13 cellular contexts compared by ENCODE assay signal in the genomic region with DNA sequence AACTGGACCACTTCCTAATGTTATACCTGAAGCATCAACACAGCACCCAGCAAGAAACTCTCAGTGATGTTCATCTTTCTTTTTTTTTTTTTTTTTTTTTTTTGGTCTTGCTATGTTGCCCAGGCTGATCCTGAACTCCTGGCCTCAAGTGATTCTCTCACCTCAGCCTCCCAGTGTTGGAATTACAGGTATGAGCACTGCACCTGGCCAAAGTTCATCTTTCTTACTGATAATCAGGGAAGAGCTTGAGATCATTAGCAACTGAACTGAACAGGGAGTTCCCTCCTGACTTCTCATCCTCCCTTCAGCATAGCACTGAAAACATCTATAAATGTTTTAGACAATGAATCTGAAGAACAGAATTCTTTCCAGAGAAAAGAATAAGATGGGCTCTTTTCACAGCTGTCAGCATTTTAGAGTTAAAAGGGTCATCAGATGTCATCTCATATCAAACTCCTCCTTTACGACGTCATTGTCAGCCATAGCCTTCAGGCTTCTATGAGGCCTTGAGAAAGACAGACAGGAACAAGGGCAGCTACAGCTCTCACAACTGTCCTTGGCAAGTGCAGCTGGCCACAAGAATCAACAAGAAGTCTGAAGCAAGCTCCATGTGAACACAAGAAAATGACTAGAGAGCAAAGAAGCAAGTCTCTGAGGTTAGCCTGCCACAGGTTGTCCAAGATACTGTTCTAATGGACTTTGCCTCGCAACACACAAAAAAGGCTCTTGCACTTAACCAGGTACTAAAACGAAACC. TPM values are rescaled to one million over a fixed set of nuclear protein-coding genes. Genes with fewer than 3 reads are reported as not detected.
DNase-seq lines count a peak whose midpoint lies in the region; ATAC-seq, FAIRE-seq and TF ChIP-seq lines count a peak whose summit lies in the region.
"Had no signal": no experiment of that assay in that cellular context is flagged by ENCODE, and none has a peak within 500 bp of the region (broad histone marks: within the 10 kb centered on the region; RNA-seq: fewer than 3 reads in every experiment).

No MANE protein-coding gene starts in this region.

- H4K91ac ChIP-seq in trophoblast cell (ENCODE audit: low read depth, low read length): no peak overlapping the region

- TF ChIP-seq POLR2A in A549 (IDR thresholded peaks at IDR 0.05; ENCODE audit: low read length): no peak
- TF ChIP-seq POLR2A in Peyer's patch (IDR thresholded peaks at IDR 0.05): peak in 1 of 2 donors; percentile 31
- no peak for TF ChIP-seq POLR2A in upper lobe of left lung (IDR thresholded peaks at IDR 0.05)

- TF ChIP-seq CTCF in A549 (IDR thresholded peaks at IDR 0.05) (no peak), Peyer's patch (IDR thresholded peaks at IDR 0.05) (no peak), upper lobe of left lung (IDR thresholded peaks at IDR 0.05) (no peak)

- H2BK120ac ChIP-seq in trophoblast cell (ENCODE audit: insufficient read depth, low read length, poor library complexity): no peak overlapping the region

- H4K8ac ChIP-seq in trophoblast cell (ENCODE audit: low read depth, low read length): no peak overlapping the region

- no peak overlapping the region for H3K27ac ChIP-seq in A549
- H3K27ac ChIP-seq in Peyer's patch: peak overlapping the region in 3 of 4 donors; percentile 66 to 95 (median 84)
- no peak overlapping the region for H3K27ac ChIP-seq in trophoblast cell (ENCODE audit: low read depth, low read length)
- peak overlapping the region in 2 of 4 donors; percentile 40 to 45 for H3K27ac ChIP-seq in upper lobe of left lung
- H3K27ac ChIP-seq: BLaER1 had no signal

- H3K79me2 ChIP-seq in trophoblast cell (ENCODE audit: control insufficient read depth, insufficient read depth, low read length, poor library complexity): no peaks in the 10 kb centered on the region

- no peaks in the 10 kb centered on the region for H3K27me3 ChIP-seq in Peyer's patch
- no peaks in the 10 kb centered on the region for H3K27me3 ChIP-seq in trophoblast cell (ENCODE audit: insufficient read depth, low read length)
- H3K27me3 ChIP-seq in upper lobe of left lung: no peaks in the 10 kb centered on the region
- H3K27me3 ChIP-seq: BLaER1 had no signal

- ATAC-seq in A549 (no peak), HG03469 (IDR thresholded peaks at IDR 0.05; ENCODE audit: unreplicated experiment) (no peak), upper lobe of left lung (ENCODE audit: low FRiP score in 2 of 2) (no peak), HG03571 (IDR thresholded peaks at IDR 0.05; ENCODE audit: unreplicated experiment) (no peak)

- no peak for TF ChIP-seq EP300 in A549 (IDR thresholded peaks at IDR 0.05)
- TF ChIP-seq EP300 in upper lobe of left lung (IDR thresholded peaks at IDR 0.05): no peak

- H2BK5ac ChIP-seq in trophoblast cell (ENCODE audit: low read depth, low read length, poor library complexity): no peak overlapping the region

- H3K9me3 ChIP-seq in A549: no peaks in the 10 kb centered on the region
- no peaks in the 10 kb centered on the region for H3K9me3 ChIP-seq in Peyer's patch
- H3K9me3 ChIP-seq in trophoblast cell (ENCODE audit: insufficient read depth, low read depth, low read length): no peaks in the 10 kb centered on the region
- no peaks in the 10 kb centered on the region for H3K9me3 ChIP-seq in upper lobe of left lung
- H3K9me3 ChIP-seq: HAP-1 had no signal

- POLR2A ChIA-PET in A549 (lab: Yijun Ruan, JAX): no interaction called here

- no peak overlapping the region for H2BK12ac ChIP-seq in trophoblast cell (ENCODE audit: low read length)

- H2AFZ ChIP-seq in trophoblast cell (ENCODE audit: insufficient read depth, low read length, poor library complexity): no peak overlapping the region

- H3K4me1 ChIP-seq in A549: peaks cover 30% of the 10 kb centered on the region
- H3K4me1 ChIP-seq in Peyer's patch: peaks cover 0 to 31% (median 7%) of the 10 kb centered on the region in 4 donors
- peaks cover 3 to 5% of the 10 kb centered on the region in 2 experiments for H3K4me1 ChIP-seq in trophoblast cell (ENCODE audit: control insufficient read depth in 1 of 2, insufficient read depth in 2 of 2, low read length in 2 of 2)
- H3K4me1 ChIP-seq in upper lobe of left lung: peaks cover 5 to 17% (median 12%) of the 10 kb centered on the region in 4 donors
- H3K4me1 ChIP-seq: HAP-1 had no signal

- H3K14ac ChIP-seq in trophoblast cell (ENCODE audit: low read length): no peak overlapping the region

- H3K4me3 ChIP-seq in A549 (no peak overlapping the region), Peyer's patch (peak overlapping the region in 1 of 4 donors; percentile 32), trophoblast cell (ENCODE audit: low read depth, low read length) (no peak overlapping the region), upper lobe of left lung (no peak overlapping the region)
- H3K4me3 ChIP-seq: BLaER1, HAP-1 had no signal

- H3K9ac ChIP-seq in trophoblast cell (ENCODE audit: low read length): no peak overlapping the region
- H3K9ac ChIP-seq: BLaER1 had no signal

- H4K12ac ChIP-seq in trophoblast cell (ENCODE audit: low read depth, low read length): no peak overlapping the region

- DNase-seq in A549 (ENCODE audit: low read depth in 1 of 2, low spot score in 1 of 2): no peak
- DNase-seq in Peyer's patch: peak in 1 of 3 donors; percentile 74
- peak; percentile 32 for DNase-seq in fibroblast of peridontal ligament (ENCODE audit: extremely low read depth)
- DNase-seq in trophoblast cell: peak; percentile 50 to 72
- DNase-seq in HuH-7.5 (ENCODE audit: low spot score): no peak
- DNase-seq in upper lobe of left lung: no peak
- DNase-seq: activated CD8-positive, alpha-beta memory T cell treated with anti-CD3 and anti-CD28 coated beads, Interleukin-2, amount 50 U/mL, for 4 hours; NCI-H1417 had no signal

- WGBS in A549 (ENCODE audit: missing lambda C conversion rate): 78% methylated on average over 4 of the region's 4 CpGs
- WGBS in trophoblast cell (ENCODE audit: extremely low coverage, insufficient coverage, insufficient read length): no CpG with 5 or more reads among the region's 4 CpGs
- WGBS in upper lobe of left lung, 2 donors: 92 to 94% methylated on average over 4 of the region's 4 CpGs

- no peak for FAIRE-seq in A549 (lab: Jason Lieb, UNC)
- FAIRE-seq: TTC549 had no signal

- H3K36me3 ChIP-seq in Peyer's patch (peaks cover 0 to 21% (median 0%) of the 10 kb centered on the region in 3 donors), trophoblast cell (ENCODE audit: control insufficient read depth in 1 of 2, insufficient read depth in 2 of 2, low read length in 2 of 2) (peaks cover 8% of the 10 kb centered on the region in 2 experiments), upper lobe of left lung (peaks cover 0 to 34% (median 14%) of the 10 kb centered on the region in 4 donors)

- H3K18ac ChIP-seq in trophoblast cell (ENCODE audit: low read length): no peak overlapping the region

- H3K79me1 ChIP-seq in trophoblast cell (ENCODE audit: low read length): no peaks in the 10 kb centered on the region

- TF ChIP-seq RAD21 in A549 (conservative IDR thresholded peaks at IDR 0.05 in 1 of 2, IDR thresholded peaks at IDR 0.05 in 1 of 2): no peak

- no peak overlapping the region for H3K23ac ChIP-seq in trophoblast cell (ENCODE audit: low read length)

- H3K4me2 ChIP-seq in A549 (peak overlapping the region; percentile 82; the same call in 1 of the 3 replicates), trophoblast cell (ENCODE audit: low read length) (no peak overlapping the region)
- H3K4me2 ChIP-seq: BLaER1 had no signal

- H2AK5ac ChIP-seq in trophoblast cell (ENCODE audit: low read length): no peak overlapping the region

- H3K4ac ChIP-seq in trophoblast cell (ENCODE audit: low read depth, low read length): no peak overlapping the region

- CTCF ChIA-PET in A549 (lab: Yijun Ruan, JAX): no interaction called here

TF ChIP-seq in A549, 52 proteins besides CTCF, POLR2A, EP300 and RAD21:
- TF ChIP-seq RNF2 (IDR thresholded peaks at IDR 0.05; ENCODE audit: borderline replicate concordance, low read depth) (no peak), MAFK (IDR thresholded peaks at IDR 0.05; ENCODE audit: partially characterized antibody) (peak; percentile 66)

RNA-seq across cellular contexts. Expression of a gene that starts 33.8 kb away (rescaled TPM):
- polyA plus RNA-seq in A549 (2011; rRNA removed) (12.9 and 27.2 TPM in 2 replicates), A549 (2017; fragmentation: RNase III; extraction: RNeasy Plus Mini Kit Qiagen cat#74134 plus additional on column Dnase treatment) (21.9 to 25.9 TPM (median 24.8 TPM) in 3 replicates)
- polyA plus RNA-seq in A549 (2012; cell fraction: cytosol; rRNA removed): 18.4 and 25.7 TPM in 2 replicates
- polyA plus RNA-seq in A549 (2012; cell fraction: nucleus; rRNA removed): 61.7 and 69.0 TPM in 2 replicates
- 51.9 and 56.4 TPM in 2 replicates for polyA minus RNA-seq in A549 (2011; rRNA and poly(A)+ RNA removed)
- total RNA-seq in Peyer's patch (100 to 1,000 TPM; 111 to 257 (median 207) TPM), upper lobe of left lung (100 to 1,000 TPM in 2 of 6 donors, 10 to 100 TPM in 4; 65.7 to 134 (median 81.8) TPM)
- 33.3 and 34.4 TPM in 2 replicates for polyA plus RNA-seq in trophoblast cell (2013)

Comparison
In these comparisons a context has a peak if more than half of its experiments do, and no peak if none do; other contexts are left out.
1. DNase-seq: peak in fibroblast of peridontal ligament (single experiment) and trophoblast cell (2 of 2); none in A549 (0 of 2), HuH-7.5 (single experiment) and upper lobe of left lung (0 of 2).
2. H3K27ac ChIP-seq: peak in Peyer's patch (3 of 4); none in A549 (0 of 2) and trophoblast cell (single experiment).